Comparison of ENCODE assay signal across 2 cellular contexts in the genomic region with DNA sequence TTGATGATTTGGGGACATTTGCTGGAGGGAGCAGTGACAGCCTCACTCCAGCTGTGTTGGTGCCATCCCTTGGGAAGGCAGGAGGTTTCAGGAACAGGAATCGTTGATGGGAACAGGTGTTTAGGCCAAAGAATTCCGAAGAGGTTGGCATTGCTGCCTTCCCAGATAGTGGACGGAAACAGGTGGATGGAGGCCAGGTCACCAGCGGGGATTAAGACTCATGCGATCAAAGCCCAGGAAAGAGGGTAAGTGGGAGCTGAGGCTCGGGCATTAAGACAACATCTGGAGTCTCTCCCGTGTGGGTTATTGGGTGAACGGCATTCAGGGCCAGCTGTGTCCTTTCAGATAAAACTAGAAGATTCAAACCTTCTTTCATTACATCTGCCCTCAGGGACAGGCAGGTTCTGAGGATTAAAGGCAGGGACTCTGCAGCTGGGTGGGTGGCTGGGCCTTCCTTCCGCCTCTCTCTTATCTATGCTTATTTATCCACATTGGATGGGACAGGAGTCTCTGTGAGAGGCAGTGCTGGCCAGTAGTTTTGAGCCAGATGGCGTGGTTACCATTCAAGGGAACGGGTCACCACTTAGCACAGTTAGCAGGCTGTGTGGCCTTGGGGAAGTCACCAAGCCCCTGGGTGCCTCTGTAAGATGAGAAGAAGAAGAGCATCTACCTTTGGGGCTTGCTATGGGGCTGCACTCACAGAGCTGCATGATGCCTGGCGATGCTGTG.
TF ChIP-seq lines count a peak whose summit lies in the region.

No MANE protein-coding gene starts in this region.

TF ChIP-seq in SK-N-SH, 30 proteins besides CTCF, POLR2A, EP300 and RAD21 (continued from another document):
- TF ChIP-seq NRF1 (IDR thresholded peaks at IDR 0.05; ENCODE audit: low read depth, low read length): no peak
- TF ChIP-seq JUND (IDR thresholded peaks at IDR 0.05): no peak
- no peak for TF ChIP-seq MEF2A (IDR thresholded peaks at IDR 0.05; ENCODE audit: borderline replicate concordance, low read depth)
TF ChIP-seq in SK-N-SH: peak in this region for 0.

TF ChIP-seq in SK-N-SH treated with all-trans-retinoic acid at 6 μM for 48 hours, 23 proteins besides CTCF, POLR2A, EP300 and RAD21 (continued from another document):
- TF ChIP-seq, protein P1, sequence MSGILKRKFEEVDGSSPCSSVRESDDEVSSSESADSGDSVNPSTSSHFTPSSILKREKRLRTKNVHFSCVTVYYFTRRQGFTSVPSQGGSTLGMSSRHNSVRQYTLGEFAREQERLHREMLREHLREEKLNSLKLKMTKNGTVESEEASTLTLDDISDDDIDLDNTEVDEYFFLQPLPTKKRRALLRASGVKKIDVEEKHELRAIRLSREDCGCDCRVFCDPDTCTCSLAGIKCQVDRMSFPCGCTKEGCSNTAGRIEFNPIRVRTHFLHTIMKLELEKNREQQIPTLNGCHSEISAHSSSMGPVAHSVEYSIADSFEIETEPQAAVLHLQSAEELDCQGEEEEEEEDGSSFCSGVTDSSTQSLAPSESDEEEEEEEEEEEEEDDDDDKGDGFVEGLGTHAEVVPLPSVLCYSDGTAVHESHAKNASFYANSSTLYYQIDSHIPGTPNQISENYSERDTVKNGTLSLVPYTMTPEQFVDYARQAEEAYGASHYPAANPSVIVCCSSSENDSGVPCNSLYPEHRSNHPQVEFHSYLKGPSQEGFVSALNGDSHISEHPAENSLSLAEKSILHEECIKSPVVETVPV (CRISPR knock-in tag; IDR thresholded peaks at IDR 0.05): no peak
- no peak for TF ChIP-seq ZFP3 (CRISPR knock-in tag; IDR thresholded peaks at IDR 0.05)
- no peak for TF ChIP-seq CSDC2 (CRISPR knock-in tag; IDR thresholded peaks at IDR 0.05)
- no peak for TF ChIP-seq RARB (CRISPR knock-in tag; IDR thresholded peaks at IDR 0.05)
- TF ChIP-seq ZC3H10 (CRISPR knock-in tag; IDR thresholded peaks at IDR 0.05): no peak
- TF ChIP-seq, protein P2, sequence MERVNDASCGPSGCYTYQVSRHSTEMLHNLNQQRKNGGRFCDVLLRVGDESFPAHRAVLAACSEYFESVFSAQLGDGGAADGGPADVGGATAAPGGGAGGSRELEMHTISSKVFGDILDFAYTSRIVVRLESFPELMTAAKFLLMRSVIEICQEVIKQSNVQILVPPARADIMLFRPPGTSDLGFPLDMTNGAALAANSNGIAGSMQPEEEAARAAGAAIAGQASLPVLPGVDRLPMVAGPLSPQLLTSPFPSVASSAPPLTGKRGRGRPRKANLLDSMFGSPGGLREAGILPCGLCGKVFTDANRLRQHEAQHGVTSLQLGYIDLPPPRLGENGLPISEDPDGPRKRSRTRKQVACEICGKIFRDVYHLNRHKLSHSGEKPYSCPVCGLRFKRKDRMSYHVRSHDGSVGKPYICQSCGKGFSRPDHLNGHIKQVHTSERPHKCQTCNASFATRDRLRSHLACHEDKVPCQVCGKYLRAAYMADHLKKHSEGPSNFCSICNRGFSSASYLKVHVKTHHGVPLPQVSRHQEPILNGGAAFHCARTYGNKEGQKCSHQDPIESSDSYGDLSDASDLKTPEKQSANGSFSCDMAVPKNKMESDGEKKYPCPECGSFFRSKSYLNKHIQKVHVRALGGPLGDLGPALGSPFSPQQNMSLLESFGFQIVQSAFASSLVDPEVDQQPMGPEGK (CRISPR knock-in tag; IDR thresholded peaks at IDR 0.05; ENCODE audit: borderline replicate concordance): no peak
- no peak for TF ChIP-seq SNAI2 (CRISPR knock-in tag; IDR thresholded peaks at IDR 0.05)
- no peak for TF ChIP-seq ISL1 (CRISPR knock-in tag; IDR thresholded peaks at IDR 0.05)
